ENCODE assay signal across 26 cellular contexts in genomic region chrX:94418065-94418464, GRCh38.
A peak's percentile ranks its signal among the peaks of the same experiment; 100 is the strongest.
DNase-seq lines count a peak whose midpoint lies in the region; ATAC-seq, FAIRE-seq and TF ChIP-seq lines count a peak whose summit lies in the region.
"Had no signal": no experiment of that assay in that cellular context is flagged by ENCODE, and none has a peak within 500 bp of the region (broad histone marks: within the 10 kb centered on the region; RNA-seq: fewer than 3 reads in every experiment).

No MANE protein-coding gene starts in this region.

- no peaks in the 10 kb centered on the region for H3K36me3 ChIP-seq in HepG2 (replicated peaks in 1 of 2; ENCODE audit: control insufficient read depth in 1 of 2, insufficient read depth in 2 of 2, low read length in 2 of 2)
- no peaks in the 10 kb centered on the region for H3K36me3 ChIP-seq in right lobe of liver
- H3K36me3 ChIP-seq in K562 (ENCODE audit: control insufficient read depth, insufficient read depth, low read length), result no peaks in the 10 kb centered on the region
- no peaks in the 10 kb centered on the region for H3K36me3 ChIP-seq in mammary epithelial cell (ENCODE audit: insufficient read depth, low read length)
- H3K36me3 ChIP-seq: BE2C, BLaER1 had no signal

- CTCF ChIA-PET in HepG2 (lab: Yijun Ruan, JAX; ENCODE audit: low intra/inter-chr PET ratio, low total read pairs) (no interaction called here), K562 (lab: Yijun Ruan, JAX; ENCODE audit: low intra/inter-chr PET ratio) (no interaction called here), mammary epithelial cell (lab: Charles Lee; ENCODE audit: low non-redundant PET) (no interaction called here)

- TF ChIP-seq POLR2A in HepG2 (IDR thresholded peaks at IDR 0.05; ENCODE audit: insufficient read depth in 1 of 2, low read depth in 2 of 2, low read length in 2 of 2) (no peak), right lobe of liver (IDR thresholded peaks at IDR 0.05) (no peak), K562 (conservative IDR thresholded peaks at IDR 0.05) (no peak)

- H3K4me2 ChIP-seq in HepG2 (ENCODE audit: low read depth, low read length) (no peak overlapping the region), K562 (ENCODE audit: insufficient read depth, low read length) (no peak overlapping the region), mammary epithelial cell (ENCODE audit: insufficient read depth, low read depth, low read length) (no peak overlapping the region)
- H3K4me2 ChIP-seq: BLaER1 had no signal

- H2AFZ ChIP-seq in HepG2 (ENCODE audit: low read length) (no peak overlapping the region), K562 (ENCODE audit: low read depth, low read length) (no peak overlapping the region), mammary epithelial cell (ENCODE audit: low read depth, low read length) (no peak overlapping the region)

- no TSS peak for BruUV-seq in HepG2 (replicated peaks; lab: Mats Ljungman, UMichigan)
- BruUV-seq in K562 (replicated peaks; lab: Mats Ljungman, UMichigan), result no TSS peak
- BruUV-seq in mammary epithelial cell (replicated peaks; lab: Mats Ljungman, UMichigan), result no TSS peak

- FAIRE-seq in HepG2 (lab: Jason Lieb, UNC) (no peak), K562 (lab: Jason Lieb, UNC) (no peak), frontal cortex (lab: Jason Lieb, UNC) (peak; percentile 57)
- FAIRE-seq: GM12878, GM12892, GM19239 had no signal

- dilution Hi-C loops in mammary epithelial cell (cut with HindIII; ENCODE audit: low sequenced_read_pairs), result no loop called here

- no peak for TF ChIP-seq CTCF in HepG2 (CRISPR knock-in tag; IDR thresholded peaks at IDR 0.05)
- TF ChIP-seq CTCF in right lobe of liver (IDR thresholded peaks at IDR 0.05), result no peak
- no peak for TF ChIP-seq CTCF in K562 (IDR thresholded peaks at IDR 0.05 in 2 of 3, conservative IDR thresholded peaks at IDR 0.05 in 1 of 3; ENCODE audit: insufficient read depth in 2 of 3, low read depth in 1 of 3, low read length in 3 of 3)
- TF ChIP-seq CTCF in mammary epithelial cell (conservative IDR thresholded peaks at IDR 0.05 in 1 of 2, IDR thresholded peaks at IDR 0.05 in 1 of 2; ENCODE audit: extremely low read depth in 1 of 2, insufficient read depth in 1 of 2, low read depth in 1 of 2, low read length in 2 of 2), result no peak

- ATAC-seq in HepG2 (no peak), right lobe of liver (no peak), K562 (no peak), GM18498 (IDR thresholded peaks at IDR 0.05; ENCODE audit: unreplicated experiment) (no peak)
- ATAC-seq: GM12878 had no signal

- H3K9ac ChIP-seq in HepG2 (ENCODE audit: insufficient read depth, low read depth, low read length) (no peak overlapping the region), K562 (ENCODE audit: insufficient read depth in 1 of 2, low read depth in 2 of 2, low read length in 2 of 2) (no peak overlapping the region), mammary epithelial cell (ENCODE audit: insufficient read depth, low read length) (no peak overlapping the region)
- H3K9ac ChIP-seq: BLaER1 had no signal

- no peaks in the 10 kb centered on the region for H4K20me1 ChIP-seq in HepG2 (ENCODE audit: insufficient read depth, low read length)
- no peaks in the 10 kb centered on the region for H4K20me1 ChIP-seq in K562 (replicated peaks; ENCODE audit: control insufficient read depth, insufficient read depth, low read length)
- no peaks in the 10 kb centered on the region for H4K20me1 ChIP-seq in mammary epithelial cell (ENCODE audit: insufficient read depth, low read length)
- H4K20me1 ChIP-seq: BLaER1 had no signal

- TF ChIP-seq RAD21 in HepG2 (CRISPR knock-in tag; IDR thresholded peaks at IDR 0.05), result no peak
- TF ChIP-seq RAD21 in K562 (CRISPR knock-in tag; conservative IDR thresholded peaks at IDR 0.05 in 1 of 2, IDR thresholded peaks at IDR 0.05 in 1 of 2), result no peak

- H3K9me3 ChIP-seq in HepG2 (ENCODE audit: low read length) (no peaks in the 10 kb centered on the region), right lobe of liver (no peaks in the 10 kb centered on the region), K562 (replicated peaks; ENCODE audit: control insufficient read depth, insufficient read depth, low read depth, low read length) (no peaks in the 10 kb centered on the region), mammary epithelial cell (replicated peaks; ENCODE audit: insufficient read depth, low read length) (no peaks in the 10 kb centered on the region)
- H3K9me3 ChIP-seq: BE2C, BLaER1 had no signal

- no peaks in the 10 kb centered on the region for H3K27me3 ChIP-seq in HepG2 (ENCODE audit: control insufficient read depth in 1 of 2, insufficient read depth in 2 of 2, low read length in 2 of 2)
- no peaks in the 10 kb centered on the region for H3K27me3 ChIP-seq in right lobe of liver
- H3K27me3 ChIP-seq in K562 (ENCODE audit: control insufficient read depth in 2 of 2, insufficient read depth in 2 of 2, low read length in 2 of 2), result no peaks in the 10 kb centered on the region
- H3K27me3 ChIP-seq in mammary epithelial cell (ENCODE audit: insufficient read depth, low read length), result peaks cover 3% of the 10 kb centered on the region
- H3K27me3 ChIP-seq: BE2C had no signal

- H3K4me1 ChIP-seq in HepG2 (ENCODE audit: insufficient read depth, low read length), result no peaks in the 10 kb centered on the region
- no peaks in the 10 kb centered on the region for H3K4me1 ChIP-seq in right lobe of liver
- no peaks in the 10 kb centered on the region for H3K4me1 ChIP-seq in K562 (replicated peaks in 1 of 2; ENCODE audit: control insufficient read depth in 2 of 2, insufficient read depth in 2 of 2, low read length in 2 of 2)
- no peaks in the 10 kb centered on the region for H3K4me1 ChIP-seq in mammary epithelial cell (ENCODE audit: insufficient read depth, low read length)
- H3K4me1 ChIP-seq: BE2C, BLaER1 had no signal

- TF ChIP-seq EP300 in HepG2 (IDR thresholded peaks at IDR 0.05; ENCODE audit: low read depth in 2 of 2, low read length in 2 of 2) (no peak), HepG2 (CRISPR knock-in tag; IDR thresholded peaks at IDR 0.05; ENCODE audit: borderline replicate concordance) (no peak), K562 (IDR thresholded peaks at IDR 0.05; ENCODE audit: low read length) (no peak)

- POLR2A ChIA-PET in HepG2 (lab: Yijun Ruan, JAX), result no interaction called here
- POLR2A ChIA-PET in K562 (lab: Yijun Ruan, JAX), result no interaction called here

- intact Hi-C loops in HepG2 (cut with micrococcal nuclease; ENCODE audit: unreplicated experiment) (no loop called here), right lobe of liver (cut with DNase I) (no loop called here), K562 (cut with micrococcal nuclease) (no loop called here), mammary epithelial cell (cut with micrococcal nuclease) (no loop called here)

- DNase-seq in HepG2 (ENCODE audit: low spot score) (no peak), right lobe of liver (no peak), K562 (ENCODE audit: extremely low read depth in 1 of 4, low spot score in 3 of 4) (no peak), frontal cortex (ENCODE audit: low spot score in 2 of 2) (no peak), mammary epithelial cell (no peak), NCI-H1417 (lab: John Stamatoyannopoulos, UW) (no peak)
- DNase-seq: ACHN; BE2C; C1 segment of cervical spinal cord; CD4-positive, alpha-beta memory T cell; CD4-positive, CD25-positive, alpha-beta regulatory T cell; CD8-positive, alpha-beta memory T cell; COR-L47; DMS 273 treated with DMSO at 0.1 percent for 48 hours; DMS153; DMS53; DMS79; DND-41; EL; GDM1 had no signal

- in situ Hi-C loops in HepG2 (cut with HindIII; ENCODE audit: extremely low pct_ligation_motif_present, low pct_unique_long_range_greater_than_20kb) (no loop called here), K562 (cut with MboI) (no loop called here), mammary epithelial cell (cut with MboI; ENCODE audit: low sequenced_read_pairs in 2 of 2) (no loop called here)

- no peaks in the 10 kb centered on the region for H3K79me2 ChIP-seq in HepG2 (ENCODE audit: insufficient read depth, low read length)
- H3K79me2 ChIP-seq in K562 (ENCODE audit: control insufficient read depth, insufficient read depth, low read length), result no peaks in the 10 kb centered on the region
- no peaks in the 10 kb centered on the region for H3K79me2 ChIP-seq in mammary epithelial cell (ENCODE audit: insufficient read depth, low read length)

- H3K9me1 ChIP-seq in K562 (ENCODE audit: control insufficient read depth, insufficient read depth, low read length), result no peaks in the 10 kb centered on the region

- H3K27ac ChIP-seq in HepG2 (ENCODE audit: extremely low read length, insufficient read depth, low read length) (no peak overlapping the region), right lobe of liver (no peak overlapping the region), K562 (ENCODE audit: extremely low read depth, low read depth, low read length) (no peak overlapping the region), mammary epithelial cell (ENCODE audit: insufficient read depth, low read depth, low read length) (no peak overlapping the region)
- H3K27ac ChIP-seq: 22Rv1, BLaER1 had no signal

- no peak overlapping the region for H3K4me3 ChIP-seq in HepG2 (replicated peaks in 1 of 3; ENCODE audit: insufficient read depth in 1 of 3, low read depth in 2 of 3, low read length in 3 of 3)
- H3K4me3 ChIP-seq in right lobe of liver, result no peak overlapping the region
- H3K4me3 ChIP-seq in K562, result no peak overlapping the region
- H3K4me3 ChIP-seq in mammary epithelial cell (replicated peaks in 1 of 3; ENCODE audit: insufficient read depth in 1 of 3, low read depth in 2 of 3, low read length in 3 of 3), result no peak overlapping the region
- H3K4me3 ChIP-seq: BLaER1, GM12878 had no signal

TF ChIP-seq in HepG2, 621 proteins besides CTCF, POLR2A, EP300 and RAD21 (continues in another document):
- TF ChIP-seq ZNF546 (CRISPR knock-in tag; conservative IDR thresholded peaks at IDR 0.05) (no peak), ZNF567 (CRISPR knock-in tag; IDR thresholded peaks at IDR 0.05; ENCODE audit: borderline replicate concordance) (no peak), MAFK (conservative IDR thresholded peaks at IDR 0.05 in 1 of 2, IDR thresholded peaks at IDR 0.05 in 1 of 2; ENCODE audit: low read length in 2 of 2) (peak; percentile 15 to 69; a peak in 2 of 4 replicates), NONO (IDR thresholded peaks at IDR 0.05) (no peak), NONO (CRISPR knock-in tag; conservative IDR thresholded peaks at IDR 0.05) (no peak), ZNF747 (CRISPR knock-in tag; IDR thresholded peaks at IDR 0.05; ENCODE audit: borderline replicate concordance) (no peak), MAFF (IDR thresholded peaks at IDR 0.05; ENCODE audit: low read depth, low read length) (peak; percentile 31; the same call in 1 of the 2 replicates)

TF ChIP-seq in K562, 482 proteins besides CTCF, POLR2A, EP300 and RAD21 (continues in another document):
- TF ChIP-seq HNRNPH1 (optimal IDR thresholded peaks at IDR 0.05; ENCODE audit: low read depth, low read length) (no peak), TAF9B (IDR thresholded peaks at IDR 0.05; ENCODE audit: partially characterized antibody) (no peak), CSDE1 (IDR thresholded peaks at IDR 0.05) (no peak), MBD2 (IDR thresholded peaks at IDR 0.05; ENCODE audit: borderline replicate concordance, low read depth) (no peak), CEBPG (CRISPR knock-in tag; IDR thresholded peaks at IDR 0.05) (no peak), CEBPG (tag; conservative IDR thresholded peaks at IDR 0.05 in 1 of 2, IDR thresholded peaks at IDR 0.05 in 1 of 2) (no peak)

Comparison
In these comparisons a context has a peak if more than half of its experiments do, and no peak if none do; other contexts are left out.
1. Of the 241 proteins assayed by ChIP-seq in both HepG2 and K562: peak only in HepG2: MAFF and MAFK; only in K562: MAFG; in both: none; in neither: 238.